23 cellular contexts compared by ENCODE assay signal in genomic region chr12:108060910-108061309, GRCh38.
"Had no signal": no experiment of that assay in that cellular context is flagged by ENCODE, and none has a peak within 500 bp of the region (broad histone marks: within the 10 kb centered on the region; RNA-seq: fewer than 3 reads in every experiment).

No MANE protein-coding gene starts in this region.

- H3K4me3 ChIP-seq: MG63, SJSA1, SK-N-MC had no signal

- H3K4me1 ChIP-seq: SJSA1 had no signal

- H3K36me3 ChIP-seq: MG63, SJSA1 had no signal

- FAIRE-seq: HepG2, RCC 7860 had no signal

- ATAC-seq: HepG2 had no signal

- DNase-seq: IMR-90, Karpas-422, KG1, MG63, NCI-H1092 treated with DMSO at 0.1 percent for 48 hours, NCI-H1436, NCI-H187, NCI-H2029, NCI-H2081 treated with DMSO at 0.1 percent for 48 hours, NCI-H2171, NCI-H226, NCI-H446, NCI-H510A, NCI-H524 treated with DMSO at 0.1 percent for 48 hours, NCI-H69, NCI-H774, Right ventricle myocardium superior, RPMI8226, SIG-M5 had no signal

- H3K27me3 ChIP-seq: MG63, SJSA1 had no signal

- H3K9me3 ChIP-seq: MG63, SJSA1 had no signal

- H3K27ac ChIP-seq: SJSA1, SK-N-MC had no signal
